ENCODE assay signal across 8 cellular contexts in genomic region chr16:28549301-28549899, GRCh38. TPM values are rescaled to one million over a fixed set of nuclear protein-coding genes. Genes with fewer than 3 reads are reported as not detected.
DNase-seq lines count a peak whose midpoint lies in the region; ATAC-seq and TF ChIP-seq lines count a peak whose summit lies in the region.

No MANE protein-coding gene starts in this region.

- H3K9me3 Mint-ChIP-seq in GM23338: no peaks in the 10 kb centered on the region
- H3K9me3 Mint-ChIP-seq in endothelial cell (ENCODE audit: unreplicated experiment): no peaks in the 10 kb centered on the region

- no peaks in the 10 kb centered on the region for H3K9me2 ChIP-seq in GM23338 (ENCODE audit: insufficient read depth)

- H3K36me3 Mint-ChIP-seq in GM23338 (ENCODE audit: low read depth) (no peaks in the 10 kb centered on the region), endothelial cell (ENCODE audit: low read depth, unreplicated experiment) (no peaks in the 10 kb centered on the region)

- peaks cover 3% of the 10 kb centered on the region for H3K27me3 Mint-ChIP-seq in GM23338 (ENCODE audit: insufficient read depth, low read depth, poor library complexity)
- no peaks in the 10 kb centered on the region for H3K27me3 Mint-ChIP-seq in endothelial cell (ENCODE audit: unreplicated experiment)

- no peaks in the 10 kb centered on the region for H3K4me1 ChIP-seq in GM23338 (ENCODE audit: insufficient read depth)
- H3K4me1 ChIP-seq in foreskin keratinocyte: no peaks in the 10 kb centered on the region

- TF ChIP-seq CTCF in C4-2B (conservative IDR thresholded peaks at IDR 0.05) (peak; percentile 85), GM23338 (conservative IDR thresholded peaks at IDR 0.05; ENCODE audit: low read depth in 2 of 2) (peak; percentile 53 to 69), foreskin keratinocyte (conservative IDR thresholded peaks at IDR 0.05) (peak; percentile 76), endothelial cell (IDR thresholded peaks at IDR 0.05; ENCODE audit: unreplicated experiment) (no peak)

- H3K27ac Mint-ChIP-seq in GM23338 (no peak overlapping the region), endothelial cell (ENCODE audit: unreplicated experiment) (no peak overlapping the region)

- H3K4me3 Mint-ChIP-seq in GM23338 (no peak overlapping the region), endothelial cell (ENCODE audit: unreplicated experiment) (no peak overlapping the region)

- H2AFZ ChIP-seq in GM23338: no peak overlapping the region

- H3K36me3 ChIP-seq in GM23338 (ENCODE audit: insufficient read depth): no peaks in the 10 kb centered on the region

- DNase-seq in GM23338 (ENCODE audit: low spot score) (peak; percentile 45), SKM-1 treated with dmso at 0.1 percent for 144 hours (lab: John Stamatoyannopoulos, UW; ENCODE audit: unreplicated experiment) (peak; percentile 69), foreskin keratinocyte (peak in 1 of 2 donors; percentile 19), superior temporal gyrus (ENCODE audit: extremely low spot score) (no peak), endothelial cell (ENCODE audit: low spot score) (no peak), NCI-H510A (lab: John Stamatoyannopoulos, UW) (no peak)

- H3K27me3 ChIP-seq in GM23338 (ENCODE audit: insufficient read depth) (no peaks in the 10 kb centered on the region), foreskin keratinocyte (no peaks in the 10 kb centered on the region)

- ATAC-seq in GM23338: no peak
- no peak for ATAC-seq in foreskin keratinocyte
- ATAC-seq in HG03135 (IDR thresholded peaks at IDR 0.05; ENCODE audit: unreplicated experiment): no peak

- no peaks in the 10 kb centered on the region for H3K4me1 Mint-ChIP-seq in GM23338
- H3K4me1 Mint-ChIP-seq in endothelial cell (ENCODE audit: unreplicated experiment): no peaks in the 10 kb centered on the region

- no peak overlapping the region for H3K27ac ChIP-seq in C4-2B
- no peak overlapping the region for H3K27ac ChIP-seq in GM23338 (ENCODE audit: low read depth)
- no peak overlapping the region for H3K27ac ChIP-seq in foreskin keratinocyte

- peaks cover under 1% of the 10 kb centered on the region; the same call in 1 of the 2 replicates for H3K79me2 ChIP-seq in GM23338 (replicated peaks; ENCODE audit: insufficient read depth)

- H3F3A ChIP-seq in GM23338 (replicated peaks; ENCODE audit: low read depth): no peaks in the 10 kb centered on the region

- H4K20me1 ChIP-seq in GM23338 (replicated peaks; ENCODE audit: insufficient read depth): no peaks in the 10 kb centered on the region

- no peak overlapping the region for H3K4me2 ChIP-seq in GM23338

- H3K4me3 ChIP-seq in GM23338: no peak overlapping the region

TF ChIP-seq in GM23338, 12 proteins besides CTCF, POLR2A, EP300 and RAD21 (continues in another document):
- TF ChIP-seq EZH2phosphoT487 (IDR thresholded peaks at IDR 0.05; ENCODE audit: unreplicated experiment) (no peak), ETS1 (IDR thresholded peaks at IDR 0.05) (no peak), STAT1 (IDR thresholded peaks at IDR 0.05; ENCODE audit: unreplicated experiment) (no peak), EZH2 (IDR thresholded peaks at IDR 0.05; ENCODE audit: low read depth, unreplicated experiment) (no peak)
- TF ChIP-seq, protein P1, sequence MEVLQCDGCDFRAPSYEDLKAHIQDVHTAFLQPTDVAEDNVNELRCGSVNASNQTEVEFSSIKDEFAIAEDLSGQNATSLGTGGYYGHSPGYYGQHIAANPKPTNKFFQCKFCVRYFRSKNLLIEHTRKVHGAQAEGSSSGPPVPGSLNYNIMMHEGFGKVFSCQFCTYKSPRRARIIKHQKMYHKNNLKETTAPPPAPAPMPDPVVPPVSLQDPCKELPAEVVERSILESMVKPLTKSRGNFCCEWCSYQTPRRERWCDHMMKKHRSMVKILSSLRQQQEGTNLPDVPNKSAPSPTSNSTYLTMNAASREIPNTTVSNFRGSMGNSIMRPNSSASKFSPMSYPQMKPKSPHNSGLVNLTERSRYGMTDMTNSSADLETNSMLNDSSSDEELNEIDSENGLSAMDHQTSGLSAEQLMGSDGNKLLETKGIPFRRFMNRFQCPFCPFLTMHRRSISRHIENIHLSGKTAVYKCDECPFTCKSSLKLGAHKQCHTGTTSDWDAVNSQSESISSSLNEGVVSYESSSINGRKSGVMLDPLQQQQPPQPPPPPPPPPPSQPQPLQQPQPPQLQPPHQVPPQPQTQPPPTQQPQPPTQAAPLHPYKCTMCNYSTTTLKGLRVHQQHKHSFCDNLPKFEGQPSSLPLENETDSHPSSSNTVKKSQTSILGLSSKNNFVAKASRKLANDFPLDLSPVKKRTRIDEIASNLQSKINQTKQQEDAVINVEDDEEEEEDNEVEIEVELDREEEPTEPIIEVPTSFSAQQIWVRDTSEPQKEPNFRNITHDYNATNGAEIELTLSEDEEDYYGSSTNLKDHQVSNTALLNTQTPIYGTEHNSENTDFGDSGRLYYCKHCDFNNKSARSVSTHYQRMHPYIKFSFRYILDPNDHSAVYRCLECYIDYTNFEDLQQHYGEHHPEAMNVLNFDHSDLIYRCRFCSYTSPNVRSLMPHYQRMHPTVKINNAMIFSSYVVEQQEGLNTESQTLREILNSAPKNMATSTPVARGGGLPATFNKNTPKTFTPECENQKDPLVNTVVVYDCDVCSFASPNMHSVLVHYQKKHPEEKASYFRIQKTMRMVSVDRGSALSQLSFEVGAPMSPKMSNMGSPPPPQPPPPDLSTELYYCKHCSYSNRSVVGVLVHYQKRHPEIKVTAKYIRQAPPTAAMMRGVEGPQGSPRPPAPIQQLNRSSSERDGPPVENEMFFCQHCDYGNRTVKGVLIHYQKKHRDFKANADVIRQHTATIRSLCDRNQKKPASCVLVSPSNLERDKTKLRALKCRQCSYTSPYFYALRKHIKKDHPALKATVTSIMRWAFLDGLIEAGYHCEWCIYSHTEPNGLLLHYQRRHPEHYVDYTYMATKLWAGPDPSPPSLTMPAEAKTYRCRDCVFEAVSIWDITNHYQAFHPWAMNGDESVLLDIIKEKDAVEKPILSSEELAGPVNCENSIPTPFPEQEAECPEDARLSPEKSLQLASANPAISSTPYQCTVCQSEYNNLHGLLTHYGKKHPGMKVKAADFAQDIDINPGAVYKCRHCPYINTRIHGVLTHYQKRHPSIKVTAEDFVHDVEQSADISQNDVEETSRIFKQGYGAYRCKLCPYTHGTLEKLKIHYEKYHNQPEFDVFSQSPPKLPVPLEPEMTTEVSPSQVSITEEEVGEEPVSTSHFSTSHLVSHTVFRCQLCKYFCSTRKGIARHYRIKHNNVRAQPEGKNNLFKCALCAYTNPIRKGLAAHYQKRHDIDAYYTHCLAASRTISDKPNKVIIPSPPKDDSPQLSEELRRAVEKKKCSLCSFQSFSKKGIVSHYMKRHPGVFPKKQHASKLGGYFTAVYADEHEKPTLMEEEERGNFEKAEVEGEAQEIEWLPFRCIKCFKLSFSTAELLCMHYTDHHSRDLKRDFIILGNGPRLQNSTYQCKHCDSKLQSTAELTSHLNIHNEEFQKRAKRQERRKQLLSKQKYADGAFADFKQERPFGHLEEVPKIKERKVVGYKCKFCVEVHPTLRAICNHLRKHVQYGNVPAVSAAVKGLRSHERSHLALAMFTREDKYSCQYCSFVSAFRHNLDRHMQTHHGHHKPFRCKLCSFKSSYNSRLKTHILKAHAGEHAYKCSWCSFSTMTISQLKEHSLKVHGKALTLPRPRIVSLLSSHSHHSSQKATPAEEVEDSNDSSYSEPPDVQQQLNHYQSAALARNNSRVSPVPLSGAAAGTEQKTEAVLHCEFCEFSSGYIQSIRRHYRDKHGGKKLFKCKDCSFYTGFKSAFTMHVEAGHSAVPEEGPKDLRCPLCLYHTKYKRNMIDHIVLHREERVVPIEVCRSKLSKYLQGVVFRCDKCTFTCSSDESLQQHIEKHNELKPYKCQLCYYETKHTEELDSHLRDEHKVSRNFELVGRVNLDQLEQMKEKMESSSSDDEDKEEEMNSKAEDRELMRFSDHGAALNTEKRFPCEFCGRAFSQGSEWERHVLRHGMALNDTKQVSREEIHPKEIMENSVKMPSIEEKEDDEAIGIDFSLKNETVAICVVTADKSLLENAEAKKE (CRISPR knock-in tag; IDR thresholded peaks at IDR 0.05): no peak

RNA-seq across cellular contexts. Expression of gene SGF29, which starts 4.3 kb away (rescaled TPM):
- total RNA-seq in GM23338 (2014; rRNA removed; shearing (Covaris generic)): 10.0 and 10.8 TPM in 2 replicates
- polyA plus RNA-seq in GM23338 (2016; fragmentation: Nextera tagmentation; extraction: Ambion mirVana) (17.6 and 20.0 TPM in 2 replicates), foreskin keratinocyte (16.8 and 20.3 TPM in 2 replicates)
- total RNA-seq in foreskin keratinocyte (19.2 and 25.9 TPM in 2 replicates), endothelial cell (ENCODE audit: unreplicated experiment) (18.6 TPM)

RNA-seq across cellular contexts. Expression of gene NUPR1, which starts 10.6 kb away (rescaled TPM):
- 0.03 TPM in 1 of 2 replicates, not detected in the other for total RNA-seq in GM23338 (2014; rRNA removed; shearing (Covaris generic))
- polyA plus RNA-seq in GM23338 (2016; fragmentation: Nextera tagmentation; extraction: Ambion mirVana): 0.48 and 0.75 TPM in 2 replicates
- total RNA-seq in foreskin keratinocyte: 23.7 and 35.2 TPM in 2 replicates
- 51.7 and 75.5 TPM in 2 replicates for polyA plus RNA-seq in foreskin keratinocyte
- not detected for total RNA-seq in endothelial cell (ENCODE audit: unreplicated experiment)

RNA-seq across cellular contexts. Expression of gene IL27, which starts 42.8 kb away (rescaled TPM):
- not detected in 2 replicates for total RNA-seq in GM23338 (2014; rRNA removed; shearing (Covaris generic))
- not detected in 2 replicates for polyA plus RNA-seq in GM23338 (2016; fragmentation: Nextera tagmentation; extraction: Ambion mirVana)
- total RNA-seq in foreskin keratinocyte: not detected in 2 replicates
- polyA plus RNA-seq in foreskin keratinocyte: not detected in 2 replicates
- not detected for total RNA-seq in endothelial cell (ENCODE audit: unreplicated experiment)

RNA-seq across cellular contexts. Expression of gene SULT1A2, which starts 47.5 kb away (rescaled TPM):
- total RNA-seq in GM23338 (2014; rRNA removed; shearing (Covaris generic)): 0.12 and 0.17 TPM in 2 replicates
- 0.34 TPM in 1 of 2 replicates, not detected in the other for polyA plus RNA-seq in GM23338 (2016; fragmentation: Nextera tagmentation; extraction: Ambion mirVana)
- 0.25 TPM in 1 of 2 replicates, not detected in the other for total RNA-seq in foreskin keratinocyte
- 0.06 TPM in 2 replicates for polyA plus RNA-seq in foreskin keratinocyte
- 2.8 TPM for total RNA-seq in endothelial cell (ENCODE audit: unreplicated experiment)

RNA-seq across cellular contexts. Expression of gene APOBR, which starts 55.0 kb away (rescaled TPM):
- 0.07 TPM in 1 of 2 replicates, not detected in the other for total RNA-seq in GM23338 (2014; rRNA removed; shearing (Covaris generic))
- polyA plus RNA-seq in GM23338 (2016; fragmentation: Nextera tagmentation; extraction: Ambion mirVana) (not detected in 2 replicates), foreskin keratinocyte (not detected in 2 replicates)
- total RNA-seq in foreskin keratinocyte (not detected in 2 replicates), endothelial cell (ENCODE audit: unreplicated experiment) (6.8 TPM)

Comparison
In these comparisons a context has a peak if more than half of its experiments do, and no peak if none do; other contexts are left out.
1. DNase-seq: peak in GM23338 (single experiment) and SKM-1 treated with dmso at 0.1 percent for 144 hours (single experiment); none in superior temporal gyrus (single experiment), endothelial cell (single experiment) and NCI-H510A (single experiment).
2. RNA of gene NUPR1, which starts 10.6 kb away (total RNA-seq): 23.7 to 35.2 TPM in foreskin keratinocyte; 0.03 TPM in GM23338 and not detected in endothelial cell (single experiment); every median in the first group is over 10 times any median in the second.